ENCODE assay signal across 1 cellular context in genomic region chr6:73484438-73484837, GRCh38.
TF ChIP-seq lines count a peak whose summit lies in the region.

No MANE protein-coding gene starts in this region.

TF ChIP-seq in HCT116, 20 proteins besides CTCF, POLR2A, EP300 and RAD21:
- TF ChIP-seq EZH2phosphoT487 (IDR thresholded peaks at IDR 0.05; ENCODE audit: borderline replicate concordance) (no peak), MAX (IDR thresholded peaks at IDR 0.05) (no peak), ZNF274 (IDR thresholded peaks at IDR 0.05; ENCODE audit: low read depth, low read length) (no peak), EZH2 (IDR thresholded peaks at IDR 0.05) (no peak), CEBPB (IDR thresholded peaks at IDR 0.05; ENCODE audit: low read depth) (no peak), ATF3 (IDR thresholded peaks at IDR 0.05) (no peak), YY1 (IDR thresholded peaks at IDR 0.05; ENCODE audit: extremely low read depth, insufficient replicate concordance, low read depth, low read length) (no peak), EGR1 (IDR thresholded peaks at IDR 0.05; ENCODE audit: low read depth) (no peak), FOSL1 (IDR thresholded peaks at IDR 0.05; ENCODE audit: low read depth) (no peak), SIN3A (IDR thresholded peaks at IDR 0.05; ENCODE audit: low read depth) (no peak), ZBTB33 (IDR thresholded peaks at IDR 0.05; ENCODE audit: extremely low read depth, insufficient replicate concordance, low read length) (no peak)
